8 cellular contexts compared by ENCODE assay signal in the genomic region with DNA sequence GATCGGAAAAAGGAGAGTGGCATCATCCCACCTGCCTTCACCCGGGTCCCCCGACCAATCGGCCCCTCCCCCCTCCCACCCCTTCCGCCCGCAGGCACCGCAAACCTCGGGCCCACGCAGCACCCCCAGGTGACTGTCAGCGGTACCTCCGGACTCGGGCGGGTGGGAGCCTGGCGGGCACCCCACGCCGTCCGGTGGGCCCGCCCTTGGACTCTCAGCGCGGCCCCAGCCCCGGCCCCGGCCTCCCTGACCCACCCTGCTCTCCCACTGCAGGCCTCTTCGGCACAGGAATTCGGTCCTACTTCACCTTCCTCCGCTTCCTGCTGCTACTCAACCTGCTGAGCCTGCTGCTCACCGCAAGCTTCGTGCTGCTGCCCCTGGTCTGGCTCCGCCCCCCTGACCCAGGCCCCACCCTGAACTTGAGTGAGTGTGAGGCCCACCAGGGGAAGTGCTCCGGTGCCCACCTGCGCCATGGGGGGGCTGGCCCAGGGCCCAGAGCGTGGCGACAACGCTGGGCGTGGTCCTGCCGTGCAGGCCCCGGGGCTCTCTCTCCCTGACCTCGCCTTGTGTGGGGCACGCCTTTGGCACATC. TPM values are rescaled to one million over a fixed set of nuclear protein-coding genes. Genes with fewer than 3 reads are reported as not detected.
DNase-seq lines count a peak whose midpoint lies in the region; ATAC-seq, FAIRE-seq and TF ChIP-seq lines count a peak whose summit lies in the region.

No MANE protein-coding gene starts in this region.

- peak overlapping the region; percentile 67 for H3K27ac Mint-ChIP-seq in activated CD4-positive, alpha-beta T cell treated with anti-CD3 and anti-CD28 coated beads for 36 hours
- H3K27ac Mint-ChIP-seq in activated CD4-positive, alpha-beta T cell treated with anti-CD3 and anti-CD28 coated beads, Interleukin-2, amount 10 ng/mL, durations not matched to agents 7 days and 5 days, result peak overlapping the region; percentile 85

- peak overlapping the region; percentile 94 for H3K4me3 Mint-ChIP-seq in activated CD4-positive, alpha-beta T cell treated with anti-CD3 and anti-CD28 coated beads for 36 hours
- H3K4me3 Mint-ChIP-seq in activated CD4-positive, alpha-beta T cell treated with anti-CD3 and anti-CD28 coated beads, Interleukin-2, amount 10 ng/mL, durations not matched to agents 7 days and 5 days, result peak overlapping the region; percentile 78

- no peaks in the 10 kb centered on the region for H3K27me3 Mint-ChIP-seq in activated CD4-positive, alpha-beta T cell treated with anti-CD3 and anti-CD28 coated beads for 36 hours
- no peaks in the 10 kb centered on the region for H3K27me3 Mint-ChIP-seq in activated CD4-positive, alpha-beta T cell treated with anti-CD3 and anti-CD28 coated beads, Interleukin-2, amount 10 ng/mL, durations not matched to agents 7 days and 5 days

- POLR2A ChIA-PET in activated CD4-positive, alpha-beta T cell treated with anti-CD3 and anti-CD28 coated beads for 36 hours (lab: Charles Lee), result no interaction called here
- POLR2A ChIA-PET in activated CD4-positive, alpha-beta T cell treated with anti-CD3 and anti-CD28 coated beads, Interleukin-2, amount 10 ng/mL, durations not matched to agents 7 days and 5 days (lab: Charles Lee), result no interaction called here

- no peak for FAIRE-seq in H54 (lab: Jason Lieb, UNC)

- H3K4me1 Mint-ChIP-seq in activated CD4-positive, alpha-beta T cell treated with anti-CD3 and anti-CD28 coated beads for 36 hours, result peaks cover 60% of the 10 kb centered on the region
- H3K4me1 Mint-ChIP-seq in activated CD4-positive, alpha-beta T cell treated with anti-CD3 and anti-CD28 coated beads, Interleukin-2, amount 10 ng/mL, durations not matched to agents 7 days and 5 days, result peaks cover 56% of the 10 kb centered on the region

- H3K9me3 Mint-ChIP-seq in activated CD4-positive, alpha-beta T cell treated with anti-CD3 and anti-CD28 coated beads for 36 hours (ENCODE audit: low read depth), result no peaks in the 10 kb centered on the region
- H3K9me3 Mint-ChIP-seq in activated CD4-positive, alpha-beta T cell treated with anti-CD3 and anti-CD28 coated beads, Interleukin-2, amount 10 ng/mL, durations not matched to agents 7 days and 5 days, result no peaks in the 10 kb centered on the region

- CTCF ChIA-PET in activated CD4-positive, alpha-beta T cell treated with anti-CD3 and anti-CD28 coated beads for 36 hours (lab: Charles Lee), result no interaction called here
- CTCF ChIA-PET in activated CD4-positive, alpha-beta T cell treated with anti-CD3 and anti-CD28 coated beads, Interleukin-2, amount 10 ng/mL, durations not matched to agents 7 days and 5 days (lab: Charles Lee), result interaction anchor here (15.8 kb wide), 1 partner anchor 21 kb away, joined by 89 read pairs; no protein-coding TSS in a partner anchor

- intact Hi-C loops in activated CD4-positive, alpha-beta T cell treated with anti-CD3 and anti-CD28 coated beads for 36 hours (cut with DNase I, micrococcal nuclease), result loop anchor here (1.0 to 5.0 kb wide), 5 partner anchors 8 to 649 kb away; partner anchors contain the start of gene SYNGR2 (in 1 of the 2)
- intact Hi-C loops in left cardiac atrium (cut with DNase I), result loop anchor here in 1 of 2 donors (5.0 kb wide), 1 partner anchor 45 kb away; no protein-coding TSS in a partner anchor

- DNase-seq in activated CD4-positive, alpha-beta T cell treated with anti-CD3 and anti-CD28 coated beads for 36 hours, result peak; percentile 77
- no peak for DNase-seq in activated CD4-positive, alpha-beta T cell treated with anti-CD3 and anti-CD28 coated beads for 1 hour
- DNase-seq in activated CD4-positive, alpha-beta T cell treated with anti-CD3 and anti-CD28 coated beads, Interleukin-2, amount 10 ng/mL, durations not matched to agents 7 days and 5 days, result peak; percentile 75
- DNase-seq in left cardiac atrium (peak; percentile 35), H54 (ENCODE audit: insufficient read length, low spot score) (no peak), NCI-H1092 treated with DMSO at 0.1 percent for 48 hours (lab: John Stamatoyannopoulos, UW) (no peak), foreskin melanocyte (no peak)
- peak; percentile 68 to 75 for DNase-seq in stimulated activated CD4-positive, alpha-beta T cell treated with anti-CD3 and anti-CD28 coated beads, Interleukin-2, amount 100 ng/mL, for 24 hours

- no peak for ATAC-seq in activated CD4-positive, alpha-beta T cell treated with anti-CD3 and anti-CD28 coated beads for 36 hours
- ATAC-seq in left cardiac atrium, result no peak

- no peak for TF ChIP-seq POLR2A in H54 (IDR thresholded peaks at IDR 0.05; ENCODE audit: low read depth, low read length)

- H3K36me3 Mint-ChIP-seq in activated CD4-positive, alpha-beta T cell treated with anti-CD3 and anti-CD28 coated beads for 36 hours (ENCODE audit: low read depth), result peaks cover 52% of the 10 kb centered on the region
- peaks cover 62% of the 10 kb centered on the region for H3K36me3 Mint-ChIP-seq in activated CD4-positive, alpha-beta T cell treated with anti-CD3 and anti-CD28 coated beads, Interleukin-2, amount 10 ng/mL, durations not matched to agents 7 days and 5 days (ENCODE audit: low read depth)

RNA-seq across cellular contexts. Expression of gene TMC8, which starts 1.6 kb away (rescaled TPM):
- 100 to 1,000 TPM; 123 to 139 TPM for total RNA-seq in activated CD4-positive, alpha-beta T cell treated with anti-CD3 and anti-CD28 coated beads for 36 hours
- total RNA-seq in activated CD4-positive, alpha-beta T cell treated with anti-CD3 and anti-CD28 coated beads, Interleukin-2, amount 10 ng/mL, durations not matched to agents 7 days and 5 days, result 100 to 1,000 TPM; 331 to 364 TPM
- 1 to 10 TPM; 3.8 to 4.3 TPM for total RNA-seq in left cardiac atrium

RNA-seq across cellular contexts. Expression of gene TMC6, which starts 3.6 kb away (rescaled TPM):
- 100 to 1,000 TPM; 138 to 145 TPM for total RNA-seq in activated CD4-positive, alpha-beta T cell treated with anti-CD3 and anti-CD28 coated beads for 36 hours
- total RNA-seq in activated CD4-positive, alpha-beta T cell treated with anti-CD3 and anti-CD28 coated beads, Interleukin-2, amount 10 ng/mL, durations not matched to agents 7 days and 5 days, result 100 to 1,000 TPM; 414 to 438 TPM
- 10 to 100 TPM; 24.9 to 32.0 TPM for total RNA-seq in left cardiac atrium

RNA-seq across cellular contexts. Expression of gene C17orf99, which starts 14.0 kb away (rescaled TPM):
- total RNA-seq in activated CD4-positive, alpha-beta T cell treated with anti-CD3 and anti-CD28 coated beads for 36 hours, result not detected
- total RNA-seq in activated CD4-positive, alpha-beta T cell treated with anti-CD3 and anti-CD28 coated beads, Interleukin-2, amount 10 ng/mL, durations not matched to agents 7 days and 5 days, result not detected
- total RNA-seq in left cardiac atrium, result not detected

RNA-seq across cellular contexts. Expression of gene SYNGR2, which starts 36.2 kb away (rescaled TPM):
- total RNA-seq in activated CD4-positive, alpha-beta T cell treated with anti-CD3 and anti-CD28 coated beads for 36 hours, result 10 to 100 TPM; 79.1 to 89.2 TPM
- 10 to 100 TPM; 49.7 to 57.6 TPM for total RNA-seq in activated CD4-positive, alpha-beta T cell treated with anti-CD3 and anti-CD28 coated beads, Interleukin-2, amount 10 ng/mL, durations not matched to agents 7 days and 5 days
- 10 to 100 TPM; 73.4 to 84.5 TPM for total RNA-seq in left cardiac atrium

RNA-seq across cellular contexts. Expression of gene TK1, which starts 54.7 kb away (rescaled TPM):
- total RNA-seq in activated CD4-positive, alpha-beta T cell treated with anti-CD3 and anti-CD28 coated beads for 36 hours, result 100 to 1,000 TPM; 157 to 195 TPM
- total RNA-seq in activated CD4-positive, alpha-beta T cell treated with anti-CD3 and anti-CD28 coated beads, Interleukin-2, amount 10 ng/mL, durations not matched to agents 7 days and 5 days, result 100 to 1,000 TPM; 121 to 136 TPM
- 1 to 10 TPM; 1.8 to 7.7 TPM for total RNA-seq in left cardiac atrium

Comparison
In these comparisons a context has a peak if more than half of its experiments do, and no peak if none do; other contexts are left out.
1. DNase-seq: peak in activated CD4-positive, alpha-beta T cell treated with anti-CD3 and anti-CD28 coated beads for 36 hours (single experiment), activated CD4-positive, alpha-beta T cell treated with anti-CD3 and anti-CD28 coated beads, Interleukin-2, amount 10 ng/mL, durations not matched to agents 7 days and 5 days (single experiment), left cardiac atrium (single experiment) and stimulated activated CD4-positive, alpha-beta T cell treated with anti-CD3 and anti-CD28 coated beads, Interleukin-2, amount 100 ng/mL, for 24 hours (2 of 2); none in activated CD4-positive, alpha-beta T cell treated with anti-CD3 and anti-CD28 coated beads for 1 hour (single experiment), H54 (single experiment), NCI-H1092 treated with DMSO at 0.1 percent for 48 hours (single experiment) and foreskin melanocyte (single experiment).
2. RNA of gene TMC8, which starts 1.6 kb away (total RNA-seq): 331 to 364 TPM in activated CD4-positive, alpha-beta T cell treated with anti-CD3 and anti-CD28 coated beads, Interleukin-2, amount 10 ng/mL, durations not matched to agents 7 days and 5 days and 123 to 139 TPM in activated CD4-positive, alpha-beta T cell treated with anti-CD3 and anti-CD28 coated beads for 36 hours; 3.8 to 4.3 TPM in left cardiac atrium; every median in the first group is over 10 times any median in the second.
3. RNA of gene TMC6, which starts 3.6 kb away (total RNA-seq): 414 to 438 TPM in activated CD4-positive, alpha-beta T cell treated with anti-CD3 and anti-CD28 coated beads, Interleukin-2, amount 10 ng/mL, durations not matched to agents 7 days and 5 days and 138 to 145 TPM in activated CD4-positive, alpha-beta T cell treated with anti-CD3 and anti-CD28 coated beads for 36 hours; 24.9 to 32.0 TPM in left cardiac atrium; every median in the first group is over 4 times any median in the second.